Comparison of ENCODE assay signal across 28 cellular contexts in genomic region chr3:42549131-42549530, GRCh38. TPM values are rescaled to one million over a fixed set of nuclear protein-coding genes. Genes with fewer than 3 reads are reported as not detected.
"Had no signal": no experiment of that assay in that cellular context is flagged by ENCODE, and none has a peak within 500 bp of the region (broad histone marks: within the 10 kb centered on the region; RNA-seq: fewer than 3 reads in every experiment).

No MANE protein-coding gene starts in this region.

- H3K4me1 ChIP-seq: SJCRH30 had no signal

- H3K4me3 ChIP-seq: SJCRH30 had no signal

- H3K36me3 ChIP-seq: SJCRH30 had no signal

- H3K9me3 Mint-ChIP-seq: activated B cell treated with CpG ODN at 0.5 μM for 24 hours; activated CD4-positive, alpha-beta memory T cell treated with anti-CD3 and anti-CD28 coated beads, Interleukin-2, amount 10 ng/mL, durations not matched to agents 7 days and 5 days; activated CD4-positive, alpha-beta T cell treated with anti-CD3 and anti-CD28 coated beads, Interleukin-2, amount 10 ng/mL, durations not matched to agents 7 days and 5 days; activated naive CD4-positive, alpha-beta T cell treated with anti-CD3 and anti-CD28 coated beads for 36 hours; activated T-helper 17 cell treated with anti-CD3 and anti-CD28 coated beads, Interleukin-2, amount 50 U/mL, for 72 hours; brain had no signal

- H3K27me3 ChIP-seq: SJCRH30 had no signal

- ATAC-seq: activated T-helper 17 cell treated with anti-CD3 and anti-CD28 coated beads, Interleukin-2, amount 50 U/mL, for 72 hours; Right ventricle myocardium inferior had no signal

- H3K4me1 Mint-ChIP-seq: activated B cell treated with CpG ODN at 0.5 μM for 24 hours, brain had no signal

- H3K9ac ChIP-seq: SK-N-SH had no signal

- H3K27ac Mint-ChIP-seq: activated B cell treated with CpG ODN at 0.5 μM for 24 hours; activated CD4-positive, alpha-beta memory T cell treated with anti-CD3 and anti-CD28 coated beads, Interleukin-2, amount 10 ng/mL, durations not matched to agents 7 days and 5 days; activated CD4-positive, alpha-beta T cell treated with anti-CD3 and anti-CD28 coated beads, Interleukin-2, amount 10 ng/mL, durations not matched to agents 7 days and 5 days; activated naive CD4-positive, alpha-beta T cell treated with anti-CD3 and anti-CD28 coated beads for 36 hours; activated naive CD8-positive, alpha-beta T cell; activated T-helper 17 cell treated with anti-CD3 and anti-CD28 coated beads, Interleukin-2, amount 50 U/mL, for 72 hours; brain had no signal

- DNase-seq: activated B cell treated with CpG ODN at 0.5 μM for 24 hours; activated CD4-positive, alpha-beta memory T cell treated with anti-CD3 and anti-CD28 coated beads, Interleukin-2, amount 10 ng/mL, durations not matched to agents 7 days and 5 days; activated CD4-positive, alpha-beta T cell treated with anti-CD3 and anti-CD28 coated beads for 1 hour; activated CD4-positive, alpha-beta T cell treated with anti-CD3 and anti-CD28 coated beads, Interleukin-2, amount 10 ng/mL, durations not matched to agents 7 days and 5 days; activated gamma-delta T cell; activated naive CD4-positive, alpha-beta T cell treated with anti-CD3 and anti-CD28 coated beads for 36 hours; activated T-cell treated with anti-CD3 and anti-CD28 coated beads for 4 hours; activated T-cell treated with anti-CD3 and anti-CD28 coated beads, Interleukin-2, amount 50 U/mL, for 48 hours; amygdala; NCI-H1092; NCI-H1417 treated with DMSO at 0.1 percent for 48 hours; NCI-H1694; NCI-H2029 treated with DMSO at 0.1 percent for 48 hours; NCI-H345; NCI-H510A; NCI-H526 treated with DMSO at 0.1 percent for 48 hours; NCI-H82; RPMI8226; SJCRH30; SK-N-SH; T-helper 9 cell had no signal

- H3K4me3 Mint-ChIP-seq: activated B cell treated with CpG ODN at 0.5 μM for 24 hours; activated CD4-positive, alpha-beta memory T cell treated with anti-CD3 and anti-CD28 coated beads, Interleukin-2, amount 10 ng/mL, durations not matched to agents 7 days and 5 days; activated CD4-positive, alpha-beta T cell treated with anti-CD3 and anti-CD28 coated beads, Interleukin-2, amount 10 ng/mL, durations not matched to agents 7 days and 5 days; activated naive CD4-positive, alpha-beta T cell treated with anti-CD3 and anti-CD28 coated beads for 36 hours; activated naive CD8-positive, alpha-beta T cell; activated T-helper 17 cell treated with anti-CD3 and anti-CD28 coated beads, Interleukin-2, amount 50 U/mL, for 72 hours; brain had no signal

- H3K27me3 Mint-ChIP-seq: activated B cell treated with CpG ODN at 0.5 μM for 24 hours; activated CD4-positive, alpha-beta memory T cell treated with anti-CD3 and anti-CD28 coated beads, Interleukin-2, amount 10 ng/mL, durations not matched to agents 7 days and 5 days; activated CD4-positive, alpha-beta T cell treated with anti-CD3 and anti-CD28 coated beads, Interleukin-2, amount 10 ng/mL, durations not matched to agents 7 days and 5 days; activated naive CD8-positive, alpha-beta T cell; activated T-helper 17 cell treated with anti-CD3 and anti-CD28 coated beads, Interleukin-2, amount 50 U/mL, for 72 hours; brain had no signal

- H3K4me2 ChIP-seq: SK-N-SH had no signal

- FAIRE-seq: astrocyte had no signal

- H3K9me3 ChIP-seq: SJCRH30, SK-N-SH had no signal

- H3K27ac ChIP-seq: SJCRH30 had no signal

RNA-seq across cellular contexts. Expression of gene VIPR1, which starts 46.7 kb away (rescaled TPM):
- total RNA-seq: LHCN-M2, OCI-LY7, SJCRH30 had no signal
- polyA plus RNA-seq: SK-N-SH had no signal
